8 cellular contexts compared by ENCODE assay signal in genomic region chr13:29935309-29935981, GRCh38.
DNase-seq lines count a peak whose midpoint lies in the region; ATAC-seq and TF ChIP-seq lines count a peak whose summit lies in the region.

No MANE protein-coding gene starts in this region.

- H3K9me3 Mint-ChIP-seq in WTC11, result peaks cover 10% of the 10 kb centered on the region
- H3K9me3 Mint-ChIP-seq in central memory CD8-positive, alpha-beta T cell, result no peaks in the 10 kb centered on the region

- DNase-seq in DMS153 (lab: John Stamatoyannopoulos, UW), result peak; percentile 40
- no peak for DNase-seq in DMS153 treated with DMSO at 0.1 percent for 48 hours (lab: John Stamatoyannopoulos, UW; ENCODE audit: unreplicated experiment)
- DNase-seq in WTC11 (ENCODE audit: low spot score), result no peak
- DNase-seq in central memory CD8-positive, alpha-beta T cell (ENCODE audit: low spot score in 2 of 2), result peak; percentile 52 to 83
- DNase-seq in stimulated activated CD8-positive, alpha-beta memory T cell treated with anti-CD3 and anti-CD28 coated beads, Interleukin-12 subunit alpha, Interleukin-12 subunit beta, amount 100 ng/mL, for 1 hour (ENCODE audit: low read depth), result peak; percentile 43
- DNase-seq in SIG-M5 treated with dmso at 0.1 percent for 504 hours (lab: John Stamatoyannopoulos, UW; ENCODE audit: unreplicated experiment), result no peak
- no peak for DNase-seq in SW 1271 (lab: John Stamatoyannopoulos, UW)

- no peak overlapping the region for H3K4me3 Mint-ChIP-seq in WTC11
- H3K4me3 Mint-ChIP-seq in central memory CD8-positive, alpha-beta T cell, result peak overlapping the region; percentile 88

- H3K27ac Mint-ChIP-seq in WTC11, result no peak overlapping the region
- peak overlapping the region; percentile 94 for H3K27ac Mint-ChIP-seq in central memory CD8-positive, alpha-beta T cell (ENCODE audit: low read depth)

- no peaks in the 10 kb centered on the region for H3K36me3 Mint-ChIP-seq in WTC11
- H3K36me3 Mint-ChIP-seq in central memory CD8-positive, alpha-beta T cell (ENCODE audit: insufficient read depth), result peaks cover 3% of the 10 kb centered on the region

- peaks cover 36% of the 10 kb centered on the region for H3K4me1 Mint-ChIP-seq in WTC11
- H3K4me1 Mint-ChIP-seq in central memory CD8-positive, alpha-beta T cell, result peaks cover 49% of the 10 kb centered on the region

- peak; percentile 89 for ATAC-seq in HG03097 (IDR thresholded peaks at IDR 0.05; ENCODE audit: low FRiP score, unreplicated experiment)
- ATAC-seq in WTC11, result peak; percentile 51
- ATAC-seq in central memory CD8-positive, alpha-beta T cell (replicated peaks; ENCODE audit: extremely low read depth, poor library complexity, severe bottlenecking), result peak; percentile 96

- POLR2A ChIA-PET in WTC11 (lab: Charles Lee), result no interaction called here

- CTCF ChIA-PET in WTC11 (lab: Charles Lee), result interaction anchor here (0.6 to 2.1 kb wide), 7 partner anchors 11 to 316 kb away, joined by 3 to 24 read pairs (median 3); no protein-coding TSS in a partner anchor

- no peak for TF ChIP-seq CTCF in WTC11 (IDR thresholded peaks at IDR 0.05)

- H3K27me3 Mint-ChIP-seq in WTC11 (ENCODE audit: low read depth), result peaks cover 32% of the 10 kb centered on the region
- no peaks in the 10 kb centered on the region for H3K27me3 Mint-ChIP-seq in central memory CD8-positive, alpha-beta T cell

TF ChIP-seq in WTC11, 78 proteins besides CTCF, POLR2A, EP300 and RAD21:
- TF ChIP-seq ZNF423 (CRISPR knock-in tag; IDR thresholded peaks at IDR 0.05) (peak; percentile 12; the same call in 1 of the 2 replicates), ESRRA (CRISPR knock-in tag; IDR thresholded peaks at IDR 0.05; ENCODE audit: borderline replicate concordance) (no peak)

Comparison
In these comparisons a context has a peak if more than half of its experiments do, and no peak if none do; other contexts are left out.
1. DNase-seq: peak in DMS153 (single experiment), central memory CD8-positive, alpha-beta T cell (2 of 2) and stimulated activated CD8-positive, alpha-beta memory T cell treated with anti-CD3 and anti-CD28 coated beads, Interleukin-12 subunit alpha, Interleukin-12 subunit beta, amount 100 ng/mL, for 1 hour (single experiment); none in DMS153 treated with DMSO at 0.1 percent for 48 hours (single experiment), WTC11 (single experiment), SIG-M5 treated with dmso at 0.1 percent for 504 hours (single experiment) and SW 1271 (0 of 2).
2. Peak in every context shown above with its lines, with median percentiles within 50 percentile points of each other: ATAC-seq.